34 cellular contexts compared by ENCODE assay signal in genomic region chr9:122518226-122518625, GRCh38. TPM values are rescaled to one million over a fixed set of nuclear protein-coding genes. Genes with fewer than 3 reads are reported as not detected.
"Had no signal": no experiment of that assay in that cellular context is flagged by ENCODE, and none has a peak within 500 bp of the region (broad histone marks: within the 10 kb centered on the region; RNA-seq: fewer than 3 reads in every experiment).

No MANE protein-coding gene starts in this region.

- H3K4me3 Mint-ChIP-seq: activated B cell treated with CpG ODN at 0.5 μM for 24 hours; activated CD4-positive, alpha-beta memory T cell treated with anti-CD3 and anti-CD28 coated beads for 36 hours; activated CD4-positive, alpha-beta T cell treated with anti-CD3 and anti-CD28 coated beads, Interleukin-2, amount 10 ng/mL, durations not matched to agents 24 days and 14 days; activated CD8-positive, alpha-beta T cell treated with anti-CD3 and anti-CD28 coated beads for 36 hours; activated naive CD4-positive, alpha-beta T cell treated with anti-CD3 and anti-CD28 coated beads, Interleukin-2, amount 10 ng/mL, durations not matched to agents 7 days and 5 days; activated naive CD4-positive, alpha-beta T cell treated with anti-CD3 and anti-CD28 coated beads, Interleukin-2, amount 50 U/mL, for 24 hours; activated naive CD8-positive, alpha-beta T cell; activated naive CD8-positive, alpha-beta T cell treated with anti-CD3 and anti-CD28 coated beads, Interleukin-2, amount 10 ng/mL, durations not matched to agents 7 days and 5 days; activated naive CD8-positive, alpha-beta T cell treated with anti-CD3 and anti-CD28 coated beads, Interleukin-2, amount 50 U/mL, for 24 hours; activated T-cell treated with anti-CD3 and anti-CD28 coated beads, Interleukin-2, amount 50 U/mL, for 24 hours; brain; central memory CD8-positive, alpha-beta T cell; T-helper 1 cell treated with Interleukin-12 subunit alpha and Interleukin-12 subunit beta and Interleukin-4 antibody, amounts not matched to agents 30 μg/mL and 1 μg/mL, for 36 hours; T-helper 2 cell treated with Interferon-gamma antibody and Interleukin-4, amounts not matched to agents 5 μg/mL and 100 μg/mL, for 36 hours had no signal

- H3K27ac Mint-ChIP-seq: activated B cell treated with CpG ODN at 0.5 μM for 24 hours; activated CD4-positive, alpha-beta memory T cell treated with anti-CD3 and anti-CD28 coated beads for 36 hours; activated CD4-positive, alpha-beta T cell treated with anti-CD3 and anti-CD28 coated beads, Interleukin-2, amount 10 ng/mL, durations not matched to agents 24 days and 14 days; activated CD8-positive, alpha-beta T cell treated with anti-CD3 and anti-CD28 coated beads for 36 hours; activated naive CD4-positive, alpha-beta T cell treated with anti-CD3 and anti-CD28 coated beads, Interleukin-2, amount 10 ng/mL, durations not matched to agents 7 days and 5 days; activated naive CD4-positive, alpha-beta T cell treated with anti-CD3 and anti-CD28 coated beads, Interleukin-2, amount 50 U/mL, for 24 hours; activated naive CD8-positive, alpha-beta T cell; activated naive CD8-positive, alpha-beta T cell treated with anti-CD3 and anti-CD28 coated beads, Interleukin-2, amount 10 ng/mL, durations not matched to agents 7 days and 5 days; activated naive CD8-positive, alpha-beta T cell treated with anti-CD3 and anti-CD28 coated beads, Interleukin-2, amount 50 U/mL, for 24 hours; activated T-cell treated with anti-CD3 and anti-CD28 coated beads, Interleukin-2, amount 50 U/mL, for 24 hours; activated T-helper 2 cell treated with anti-CD3 and anti-CD28 coated beads, Interferon-gamma antibody, Interleukin-2, Interleukin-4, amounts not matched to agents 10 μg/mL and 5 μg/mL and 100 μg/mL, durations not matched to agents 14 hours and 24 hours and 36 hours; brain; T-helper 1 cell treated with Interleukin-12 subunit alpha and Interleukin-12 subunit beta and Interleukin-4 antibody, amounts not matched to agents 30 μg/mL and 1 μg/mL, for 36 hours; T-helper 2 cell treated with Interferon-gamma antibody and Interleukin-4, amounts not matched to agents 5 μg/mL and 100 μg/mL, for 36 hours had no signal

- DNase-seq: activated B cell treated with CpG ODN at 0.5 μM for 24 hours; activated CD4-positive, alpha-beta memory T cell treated with anti-CD3 and anti-CD28 coated beads for 36 hours; activated CD4-positive, alpha-beta T cell treated with anti-CD3 and anti-CD28 coated beads for 4 hours; activated CD4-positive, alpha-beta T cell treated with anti-CD3 and anti-CD28 coated beads, Interleukin-2, amount 10 ng/mL, durations not matched to agents 24 days and 14 days; activated CD4-positive, alpha-beta T cell treated with anti-CD3 and anti-CD28 coated beads, Interleukin-2, amount 50 U/mL, for 1 hour; activated CD4-positive, alpha-beta T cell treated with anti-CD3 and anti-CD28 coated beads, Interleukin-2, amount 50 U/mL, for 4 hours; activated CD4-positive, CD25-positive, alpha-beta regulatory T cell treated with anti-CD3 and anti-CD28 coated beads, Interleukin-2, amount 50 U/mL, for 72 hours; activated CD8-positive, alpha-beta memory T cell treated with anti-CD3 and anti-CD28 coated beads, Interleukin-2, amount 50 U/mL, for 4 hours; activated CD8-positive, alpha-beta T cell treated with anti-CD3 and anti-CD28 coated beads for 36 hours; activated effector memory CD4-positive, alpha-beta T cell treated with Interleukin-2 at 50 U/mL for 16 hours; activated gamma-delta T cell; activated naive CD4-positive, alpha-beta T cell treated with anti-CD3 and anti-CD28 coated beads, Interleukin-2, amount 10 ng/mL, durations not matched to agents 7 days and 5 days; activated naive CD4-positive, alpha-beta T cell treated with Interleukin-2 at 50 U/mL for 16 hours; activated naive CD8-positive, alpha-beta T cell treated with anti-CD3 and anti-CD28 coated beads, Interleukin-2, amount 10 ng/mL, durations not matched to agents 7 days and 5 days; activated naive CD8-positive, alpha-beta T cell treated with anti-CD3 and anti-CD28 coated beads, Interleukin-2, amount 50 U/mL, for 24 hours; activated T-cell treated with anti-CD3 and anti-CD28 coated beads for 4 hours; activated T-cell treated with anti-CD3 and anti-CD28 coated beads, Interleukin-2, amount 50 U/mL, for 24 hours; activated T-cell treated with anti-CD3 and anti-CD28 coated beads, Interleukin-2, amount 50 U/mL, for 48 hours; amygdala; anterior cingulate cortex; T-helper 1 cell; T-helper 2 cell; T-helper 9 cell had no signal

- H3K27me3 Mint-ChIP-seq: activated naive CD4-positive, alpha-beta T cell treated with anti-CD3 and anti-CD28 coated beads, Interleukin-2, amount 10 ng/mL, durations not matched to agents 7 days and 5 days; activated naive CD8-positive, alpha-beta T cell treated with anti-CD3 and anti-CD28 coated beads, Interleukin-2, amount 10 ng/mL, durations not matched to agents 7 days and 5 days had no signal

- H3K9me3 Mint-ChIP-seq: activated B cell treated with CpG ODN at 0.5 μM for 24 hours; activated CD4-positive, alpha-beta memory T cell treated with anti-CD3 and anti-CD28 coated beads for 36 hours; activated CD4-positive, alpha-beta T cell treated with anti-CD3 and anti-CD28 coated beads, Interleukin-2, amount 10 ng/mL, durations not matched to agents 24 days and 14 days; activated CD8-positive, alpha-beta T cell treated with anti-CD3 and anti-CD28 coated beads for 36 hours; activated naive CD4-positive, alpha-beta T cell treated with anti-CD3 and anti-CD28 coated beads, Interleukin-2, amount 10 ng/mL, durations not matched to agents 7 days and 5 days; activated naive CD4-positive, alpha-beta T cell treated with anti-CD3 and anti-CD28 coated beads, Interleukin-2, amount 50 U/mL, for 24 hours; activated naive CD8-positive, alpha-beta T cell treated with anti-CD3 and anti-CD28 coated beads, Interleukin-2, amount 10 ng/mL, durations not matched to agents 7 days and 5 days; activated naive CD8-positive, alpha-beta T cell treated with anti-CD3 and anti-CD28 coated beads, Interleukin-2, amount 50 U/mL, for 24 hours; activated T-cell treated with anti-CD3 and anti-CD28 coated beads, Interleukin-2, amount 50 U/mL, for 24 hours; activated T-helper 2 cell treated with anti-CD3 and anti-CD28 coated beads, Interferon-gamma antibody, Interleukin-2, Interleukin-4, amounts not matched to agents 10 μg/mL and 5 μg/mL and 100 μg/mL, durations not matched to agents 14 hours and 24 hours and 36 hours; brain; central memory CD8-positive, alpha-beta T cell; T-helper 1 cell treated with Interleukin-12 subunit alpha and Interleukin-12 subunit beta and Interleukin-4 antibody, amounts not matched to agents 30 μg/mL and 1 μg/mL, for 36 hours; T-helper 2 cell treated with Interferon-gamma antibody and Interleukin-4, amounts not matched to agents 5 μg/mL and 100 μg/mL, for 36 hours had no signal

- H3K36me3 Mint-ChIP-seq: activated CD4-positive, alpha-beta memory T cell treated with anti-CD3 and anti-CD28 coated beads for 36 hours; activated naive CD4-positive, alpha-beta T cell treated with anti-CD3 and anti-CD28 coated beads, Interleukin-2, amount 10 ng/mL, durations not matched to agents 7 days and 5 days; activated naive CD4-positive, alpha-beta T cell treated with anti-CD3 and anti-CD28 coated beads, Interleukin-2, amount 50 U/mL, for 24 hours; activated naive CD8-positive, alpha-beta T cell; activated naive CD8-positive, alpha-beta T cell treated with anti-CD3 and anti-CD28 coated beads, Interleukin-2, amount 10 ng/mL, durations not matched to agents 7 days and 5 days; brain had no signal

- H3K4me1 Mint-ChIP-seq: activated B cell treated with CpG ODN at 0.5 μM for 24 hours; activated CD4-positive, alpha-beta T cell treated with anti-CD3 and anti-CD28 coated beads, Interleukin-2, amount 10 ng/mL, durations not matched to agents 24 days and 14 days; activated naive CD4-positive, alpha-beta T cell treated with anti-CD3 and anti-CD28 coated beads, Interleukin-2, amount 10 ng/mL, durations not matched to agents 7 days and 5 days; activated naive CD4-positive, alpha-beta T cell treated with anti-CD3 and anti-CD28 coated beads, Interleukin-2, amount 50 U/mL, for 24 hours; activated naive CD8-positive, alpha-beta T cell treated with anti-CD3 and anti-CD28 coated beads, Interleukin-2, amount 10 ng/mL, durations not matched to agents 7 days and 5 days; activated naive CD8-positive, alpha-beta T cell treated with anti-CD3 and anti-CD28 coated beads, Interleukin-2, amount 50 U/mL, for 24 hours; brain; central memory CD8-positive, alpha-beta T cell had no signal

RNA-seq across cellular contexts. Expression of gene OR1J4, which starts 0.7 kb away (rescaled TPM):
- total RNA-seq: activated B cell treated with CpG ODN at 0.5 μM for 24 hours; activated CD4-positive, alpha-beta memory T cell treated with anti-CD3 and anti-CD28 coated beads for 36 hours; activated CD4-positive, alpha-beta T cell treated with anti-CD3 and anti-CD28 coated beads, Interleukin-2, amount 10 ng/mL, durations not matched to agents 24 days and 14 days; activated CD8-positive, alpha-beta memory T cell treated with anti-CD3 and anti-CD28 coated beads for 36 hours; activated CD8-positive, alpha-beta T cell treated with anti-CD3 and anti-CD28 coated beads for 36 hours; activated T-helper 2 cell treated with anti-CD3 and anti-CD28 coated beads, Interferon-gamma antibody, Interleukin-2, Interleukin-4, amounts not matched to agents 10 μg/mL and 5 μg/mL and 100 μg/mL, durations not matched to agents 14 hours and 24 hours and 36 hours; ascending aorta; bronchial epithelial cell; cardiac muscle cell had no signal

RNA-seq across cellular contexts. Expression of gene OR1J2, which starts 7.6 kb away (rescaled TPM):
- total RNA-seq: activated B cell treated with CpG ODN at 0.5 μM for 24 hours; activated CD4-positive, alpha-beta memory T cell treated with anti-CD3 and anti-CD28 coated beads for 36 hours; activated CD4-positive, alpha-beta T cell treated with anti-CD3 and anti-CD28 coated beads, Interleukin-2, amount 10 ng/mL, durations not matched to agents 24 days and 14 days; activated CD8-positive, alpha-beta memory T cell treated with anti-CD3 and anti-CD28 coated beads for 36 hours; activated CD8-positive, alpha-beta T cell treated with anti-CD3 and anti-CD28 coated beads for 36 hours; activated naive CD8-positive, alpha-beta T cell treated with anti-CD3 and anti-CD28 coated beads, Interleukin-2, amount 10 ng/mL, durations not matched to agents 7 days and 5 days; activated T-helper 2 cell treated with anti-CD3 and anti-CD28 coated beads, Interferon-gamma antibody, Interleukin-2, Interleukin-4, amounts not matched to agents 10 μg/mL and 5 μg/mL and 100 μg/mL, durations not matched to agents 14 hours and 24 hours and 36 hours; ascending aorta; bronchial epithelial cell; cardiac muscle cell had no signal

RNA-seq across cellular contexts. Expression of gene OR1N1, which starts 8.9 kb away (rescaled TPM):
- total RNA-seq: activated B cell treated with CpG ODN at 0.5 μM for 24 hours; activated CD4-positive, alpha-beta memory T cell treated with anti-CD3 and anti-CD28 coated beads for 36 hours; activated CD4-positive, alpha-beta T cell treated with anti-CD3 and anti-CD28 coated beads, Interleukin-2, amount 10 ng/mL, durations not matched to agents 24 days and 14 days; activated CD8-positive, alpha-beta memory T cell treated with anti-CD3 and anti-CD28 coated beads for 36 hours; activated CD8-positive, alpha-beta T cell treated with anti-CD3 and anti-CD28 coated beads for 36 hours; activated naive CD8-positive, alpha-beta T cell treated with anti-CD3 and anti-CD28 coated beads, Interleukin-2, amount 10 ng/mL, durations not matched to agents 7 days and 5 days; activated T-helper 2 cell treated with anti-CD3 and anti-CD28 coated beads, Interferon-gamma antibody, Interleukin-2, Interleukin-4, amounts not matched to agents 10 μg/mL and 5 μg/mL and 100 μg/mL, durations not matched to agents 14 hours and 24 hours and 36 hours; ascending aorta; bronchial epithelial cell; cardiac muscle cell had no signal

RNA-seq across cellular contexts. Expression of gene OR1N2, which starts 34.7 kb away (rescaled TPM):
- total RNA-seq: activated B cell treated with CpG ODN at 0.5 μM for 24 hours; activated CD4-positive, alpha-beta memory T cell treated with anti-CD3 and anti-CD28 coated beads for 36 hours; activated CD4-positive, alpha-beta T cell treated with anti-CD3 and anti-CD28 coated beads, Interleukin-2, amount 10 ng/mL, durations not matched to agents 24 days and 14 days; activated CD8-positive, alpha-beta memory T cell treated with anti-CD3 and anti-CD28 coated beads for 36 hours; activated CD8-positive, alpha-beta T cell treated with anti-CD3 and anti-CD28 coated beads for 36 hours; activated T-helper 2 cell treated with anti-CD3 and anti-CD28 coated beads, Interferon-gamma antibody, Interleukin-2, Interleukin-4, amounts not matched to agents 10 μg/mL and 5 μg/mL and 100 μg/mL, durations not matched to agents 14 hours and 24 hours and 36 hours; ascending aorta; bronchial epithelial cell; cardiac muscle cell had no signal

RNA-seq across cellular contexts. Expression of gene OR1J1, which starts 40.5 kb away (rescaled TPM):
- total RNA-seq: activated B cell treated with CpG ODN at 0.5 μM for 24 hours; activated CD4-positive, alpha-beta memory T cell treated with anti-CD3 and anti-CD28 coated beads for 36 hours; activated CD4-positive, alpha-beta T cell treated with anti-CD3 and anti-CD28 coated beads, Interleukin-2, amount 10 ng/mL, durations not matched to agents 24 days and 14 days; activated CD8-positive, alpha-beta memory T cell treated with anti-CD3 and anti-CD28 coated beads for 36 hours; activated CD8-positive, alpha-beta T cell treated with anti-CD3 and anti-CD28 coated beads for 36 hours; activated naive CD8-positive, alpha-beta T cell treated with anti-CD3 and anti-CD28 coated beads, Interleukin-2, amount 10 ng/mL, durations not matched to agents 7 days and 5 days; activated T-helper 2 cell treated with anti-CD3 and anti-CD28 coated beads, Interferon-gamma antibody, Interleukin-2, Interleukin-4, amounts not matched to agents 10 μg/mL and 5 μg/mL and 100 μg/mL, durations not matched to agents 14 hours and 24 hours and 36 hours; ascending aorta; bronchial epithelial cell; cardiac muscle cell had no signal
